7 cellular contexts compared by ENCODE assay signal in the genomic region with DNA sequence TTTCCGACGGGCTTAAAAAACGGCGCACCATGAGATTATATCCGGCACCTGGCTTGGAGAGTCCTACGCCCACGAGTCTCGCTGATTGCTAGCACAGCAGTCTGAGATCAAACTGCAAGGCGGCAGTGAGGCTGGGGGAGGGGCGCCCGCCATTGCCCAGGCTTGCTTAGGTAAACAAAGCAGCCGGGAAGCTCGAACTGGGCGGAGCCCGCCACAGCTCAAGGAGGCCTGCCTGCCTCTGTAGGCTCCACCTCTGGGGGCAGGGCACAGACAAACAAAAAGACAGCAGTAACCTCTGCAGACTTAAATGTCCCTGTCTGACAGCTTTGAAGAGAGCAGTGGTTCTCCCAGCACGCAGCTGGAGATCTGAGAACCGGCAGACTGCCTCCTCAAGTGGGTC.
DNase-seq lines count a peak whose midpoint lies in the region; ATAC-seq and TF ChIP-seq lines count a peak whose summit lies in the region.
"Not testable (repeated sequence)": the region's sequence is repeated elsewhere in the genome, so short reads cannot be mapped to it uniquely, and the experiment has no call there.

No MANE protein-coding gene starts in this region.

- H3K4me3 Mint-ChIP-seq in endodermal cell, result peak overlapping the region; percentile 72

- not testable (repeated sequence) for H3K36me3 ChIP-seq in H7 (replicated peaks; ENCODE audit: control insufficient read depth, insufficient read depth, low read length); endodermal cell (ENCODE audit: control insufficient read depth, insufficient read depth, low read length); iPS DF 6.9 (ENCODE audit: control insufficient read depth, insufficient read depth, low read length); mucosa of descending colon (ENCODE audit: low read depth)

- DNase-seq in H7; endodermal cell; iPS DF 6.9 (ENCODE audit: low read depth, low spot score): not testable (repeated sequence)
- DNase-seq in NCI-H345 (lab: John Stamatoyannopoulos, UW), result peak; percentile 19
- DNase-seq in activated CD4-positive, alpha-beta T cell treated with anti-CD3 and anti-CD28 coated beads for 48 hours, result peak; percentile 18
- DNase-seq in mucosa of descending colon, result peak; percentile 66 to 76 (median 71)
- peak; percentile 6 for DNase-seq in stimulated activated CD4-positive, alpha-beta T cell treated with anti-CD3 and anti-CD28 coated beads, Interleukin-1b, Interleukin-23, amount 100 ng/mL, for 48 hours

- H3K36me3 Mint-ChIP-seq in endodermal cell (ENCODE audit: low read depth), result not testable (repeated sequence)

- intact Hi-C loops in mucosa of descending colon (cut with DNase I, micrococcal nuclease), result not testable (repeated sequence)

- not testable (repeated sequence) for H3K9me3 ChIP-seq in endodermal cell (ENCODE audit: control insufficient read depth, low read length); iPS DF 6.9 (ENCODE audit: control insufficient read depth, insufficient read depth, low read length); mucosa of descending colon

- not testable (repeated sequence) for H3K27me3 Mint-ChIP-seq in endodermal cell (ENCODE audit: insufficient read depth)

- peaks cover 30% of the 10 kb centered on the region for H3K4me1 Mint-ChIP-seq in endodermal cell

- H3K4me1 ChIP-seq in endodermal cell (ENCODE audit: control insufficient read depth, insufficient read depth, low read length); iPS DF 6.9 (ENCODE audit: control insufficient read depth, insufficient read depth, low read length); mucosa of descending colon (ENCODE audit: low read depth): not testable (repeated sequence)

- WGBS in endodermal cell (ENCODE audit: insufficient coverage in 1 of 2, insufficient read length in 1 of 2), 2 experiments, result 37 to 40% methylated on average over 2 to 8 of the region's 17 CpGs
- WGBS in iPS DF 6.9 (ENCODE audit: insufficient coverage, insufficient read length), result no CpG with 5 or more reads among the region's 17 CpGs

- not testable (repeated sequence) for H3K27me3 ChIP-seq in H7 (ENCODE audit: control insufficient read depth, insufficient read depth, low read length); iPS DF 6.9 (ENCODE audit: control insufficient read depth, insufficient read depth, low read length)
- peaks cover 12% of the 10 kb centered on the region for H3K27me3 ChIP-seq in endodermal cell (ENCODE audit: control insufficient read depth, insufficient read depth, low read length, poor library complexity, severe bottlenecking)

- TF ChIP-seq CTCF in endodermal cell (conservative IDR thresholded peaks at IDR 0.05); mucosa of descending colon (IDR thresholded peaks at IDR 0.05): not testable (repeated sequence)

- ATAC-seq in mucosa of descending colon, result not testable (repeated sequence)

- H3K9me3 Mint-ChIP-seq in endodermal cell, result not testable (repeated sequence)

- H3K27ac Mint-ChIP-seq in endodermal cell, result peak overlapping the region; percentile 96

- peak overlapping the region; percentile 32 for H3K4me3 ChIP-seq in H7 (ENCODE audit: insufficient read depth, low read depth, low read length)
- not testable (repeated sequence) for H3K4me3 ChIP-seq in endodermal cell (ENCODE audit: low read length); mucosa of descending colon
- H3K4me3 ChIP-seq in iPS DF 6.9 (ENCODE audit: low read length), result peak overlapping the region; percentile 21; the same call in 1 of the 2 replicates

- H3K27ac ChIP-seq in endodermal cell (ENCODE audit: low read depth, low read length); iPS DF 6.9 (ENCODE audit: low read length): not testable (repeated sequence)

- not testable (repeated sequence) for H3K9ac ChIP-seq in endodermal cell (ENCODE audit: extremely low read depth, low read length, poor library complexity, severe bottlenecking)
